In genomic region chr2:53490659-53491058, GRCh38 we compare ENCODE assay signal across 10 cellular contexts.
DNase-seq lines count a peak whose midpoint lies in the region; ATAC-seq and TF ChIP-seq lines count a peak whose summit lies in the region.
"Had no signal": no experiment of that assay in that cellular context is flagged by ENCODE, and none has a peak within 500 bp of the region (broad histone marks: within the 10 kb centered on the region; RNA-seq: fewer than 3 reads in every experiment).

No MANE protein-coding gene starts in this region.

- ATAC-seq in body of pancreas = peak; percentile 54
- ATAC-seq in upper lobe of right lung = peak; percentile 22
- ATAC-seq in GM21528 (IDR thresholded peaks at IDR 0.05; ENCODE audit: low FRiP score, unreplicated experiment) = no peak

- CTCF ChIA-PET in activated naive CD4-positive, alpha-beta T cell treated with anti-CD3 and anti-CD28 coated beads for 36 hours (lab: Charles Lee) = no interaction called here

- H3K27me3 ChIP-seq in body of pancreas = no peaks in the 10 kb centered on the region
- H3K27me3 ChIP-seq in upper lobe of right lung = no peaks in the 10 kb centered on the region

- intact Hi-C loops in body of pancreas (cut with DNase I) = no loop called here
- intact Hi-C loops in upper lobe of right lung (cut with DNase I) = no loop called here
- intact Hi-C loops in activated naive CD4-positive, alpha-beta T cell treated with anti-CD3 and anti-CD28 coated beads for 36 hours (cut with micrococcal nuclease) = no loop called here

- peaks cover 3% of the 10 kb centered on the region for H3K27me3 Mint-ChIP-seq in activated naive CD4-positive, alpha-beta T cell treated with anti-CD3 and anti-CD28 coated beads for 36 hours (ENCODE audit: low read depth)
- peaks cover 2% of the 10 kb centered on the region for H3K27me3 Mint-ChIP-seq in endothelial cell (ENCODE audit: unreplicated experiment)

- H3K4me3 Mint-ChIP-seq in activated naive CD4-positive, alpha-beta T cell treated with anti-CD3 and anti-CD28 coated beads for 36 hours = no peak overlapping the region
- H3K4me3 Mint-ChIP-seq in endothelial cell (ENCODE audit: unreplicated experiment) = no peak overlapping the region

- TF ChIP-seq POLR2A in body of pancreas (IDR thresholded peaks at IDR 0.05) = no peak

- 39 to 60% methylated on average over 5 of the region's 5 CpGs for WGBS in body of pancreas, 2 donors

- H3K9me3 ChIP-seq in body of pancreas (no peaks in the 10 kb centered on the region), upper lobe of right lung (no peaks in the 10 kb centered on the region)

- H3K4me1 Mint-ChIP-seq in activated naive CD4-positive, alpha-beta T cell treated with anti-CD3 and anti-CD28 coated beads for 36 hours (ENCODE audit: low read depth) = no peaks in the 10 kb centered on the region
- no peaks in the 10 kb centered on the region for H3K4me1 Mint-ChIP-seq in endothelial cell (ENCODE audit: unreplicated experiment)

- DNase-seq in NCI-H510A (lab: John Stamatoyannopoulos, UW) = peak; percentile 24
- DNase-seq in NCI-H510A treated with DMSO at 0.1 percent for 48 hours (lab: John Stamatoyannopoulos, UW) = no peak
- DNase-seq in body of pancreas = peak in 3 of 4 donors; percentile 14 to 66 (median 48)
- DNase-seq in kidney glomerular epithelial cell (lab: John Stamatoyannopoulos, UW) = peak; percentile 53
- DNase-seq in upper lobe of right lung = no peak
- DNase-seq in activated naive CD4-positive, alpha-beta T cell treated with anti-CD3 and anti-CD28 coated beads for 36 hours = no peak
- no peak for DNase-seq in endothelial cell (ENCODE audit: low spot score)
- DNase-seq: activated CD4-positive, alpha-beta T cell treated with anti-CD3 and anti-CD28 coated beads for 4 hours; stimulated activated CD4-positive, alpha-beta T cell treated with anti-CD3 and anti-CD28 coated beads, Interleukin-15, amount 100 ng/mL, for 24 hours had no signal

- H3K4me1 ChIP-seq in body of pancreas = peaks cover 7% of the 10 kb centered on the region
- H3K4me1 ChIP-seq in upper lobe of right lung = no peaks in the 10 kb centered on the region

- no peaks in the 10 kb centered on the region for H3K36me3 ChIP-seq in body of pancreas (replicated peaks in 1 of 2; ENCODE audit: insufficient read depth in 1 of 2, low read depth in 2 of 2)
- H3K36me3 ChIP-seq in upper lobe of right lung = no peaks in the 10 kb centered on the region

- no peak for TF ChIP-seq CTCF in body of pancreas (IDR thresholded peaks at IDR 0.05)
- no peak for TF ChIP-seq CTCF in upper lobe of right lung (IDR thresholded peaks at IDR 0.05)
- TF ChIP-seq CTCF in endothelial cell (IDR thresholded peaks at IDR 0.05; ENCODE audit: unreplicated experiment) = no peak

- H3K27ac Mint-ChIP-seq in activated naive CD4-positive, alpha-beta T cell treated with anti-CD3 and anti-CD28 coated beads for 36 hours = no peak overlapping the region
- no peak overlapping the region for H3K27ac Mint-ChIP-seq in endothelial cell (ENCODE audit: unreplicated experiment)

- H3K4me3 ChIP-seq in body of pancreas (no peak overlapping the region), upper lobe of right lung (no peak overlapping the region)

- no peak overlapping the region for H3K27ac ChIP-seq in body of pancreas
- H3K27ac ChIP-seq in upper lobe of right lung = no peak overlapping the region

- no peaks in the 10 kb centered on the region for H3K36me3 Mint-ChIP-seq in activated naive CD4-positive, alpha-beta T cell treated with anti-CD3 and anti-CD28 coated beads for 36 hours (ENCODE audit: low read depth)
- no peaks in the 10 kb centered on the region for H3K36me3 Mint-ChIP-seq in endothelial cell (ENCODE audit: low read depth, unreplicated experiment)

- H3K9me3 Mint-ChIP-seq in activated naive CD4-positive, alpha-beta T cell treated with anti-CD3 and anti-CD28 coated beads for 36 hours = no peaks in the 10 kb centered on the region
- no peaks in the 10 kb centered on the region for H3K9me3 Mint-ChIP-seq in endothelial cell (ENCODE audit: unreplicated experiment)

Comparison
In these comparisons a context has a peak if more than half of its experiments do, and no peak if none do; other contexts are left out.
1. DNase-seq: peak in NCI-H510A (single experiment), body of pancreas (3 of 4) and kidney glomerular epithelial cell (single experiment); none in NCI-H510A treated with DMSO at 0.1 percent for 48 hours (single experiment), upper lobe of right lung (single experiment), activated naive CD4-positive, alpha-beta T cell treated with anti-CD3 and anti-CD28 coated beads for 36 hours (single experiment) and endothelial cell (single experiment).